ENCODE assay signal across 26 cellular contexts in the genomic region with DNA sequence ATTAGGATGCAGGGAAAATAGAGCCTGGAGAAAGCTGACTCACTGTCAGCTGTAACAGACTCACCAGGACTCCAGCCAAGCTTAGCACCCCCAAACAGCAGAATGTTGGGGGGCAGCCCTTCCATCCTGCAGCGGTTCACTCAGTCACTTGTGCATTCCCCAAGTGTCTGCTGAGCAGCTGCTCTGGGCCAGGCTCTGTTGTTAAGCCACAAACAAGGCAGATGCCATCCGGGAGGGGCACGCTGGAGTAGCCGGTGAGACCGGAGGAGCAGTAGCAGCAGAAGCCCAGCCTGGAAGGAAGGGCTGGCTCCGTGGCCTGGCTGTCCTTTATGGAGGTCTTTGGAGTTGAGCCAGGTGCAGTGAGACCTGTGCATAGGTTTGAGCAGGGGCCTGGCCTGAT. TPM values are rescaled to one million over a fixed set of nuclear protein-coding genes. Genes with fewer than 3 reads are reported as not detected.
"Had no signal": no experiment of that assay in that cellular context is flagged by ENCODE, and none has a peak within 500 bp of the region (broad histone marks: within the 10 kb centered on the region; RNA-seq: fewer than 3 reads in every experiment).

No MANE protein-coding gene starts in this region.

- H3K9me3 ChIP-seq: SJSA1 had no signal

- H3K9me3 Mint-ChIP-seq: activated CD4-positive, alpha-beta T cell treated with anti-CD3 and anti-CD28 coated beads, Interleukin-2, amount 10 ng/mL, durations not matched to agents 24 days and 14 days; activated naive CD4-positive, alpha-beta T cell treated with anti-CD3 and anti-CD28 coated beads, Interleukin-2, amount 50 U/mL, for 72 hours; activated T-cell treated with anti-CD3 and anti-CD28 coated beads, Interleukin-2, amount 50 U/mL, for 4 hours; T-helper 1 cell treated with Interleukin-12 subunit alpha and Interleukin-12 subunit beta and Interleukin-4 antibody, amounts not matched to agents 30 μg/mL and 1 μg/mL, for 36 hours; WTC11 had no signal

- H3K4me1 ChIP-seq: SJSA1 had no signal

- H3K4me3 Mint-ChIP-seq: activated CD4-positive, alpha-beta T cell treated with anti-CD3 and anti-CD28 coated beads, Interleukin-2, amount 10 ng/mL, durations not matched to agents 24 days and 14 days; activated T-cell treated with anti-CD3 and anti-CD28 coated beads, Interleukin-2, amount 50 U/mL, for 4 hours; brain; T-helper 1 cell treated with Interleukin-12 subunit alpha and Interleukin-12 subunit beta and Interleukin-4 antibody, amounts not matched to agents 30 μg/mL and 1 μg/mL, for 36 hours; WTC11 had no signal

- H3K27me3 Mint-ChIP-seq: activated CD4-positive, alpha-beta T cell treated with anti-CD3 and anti-CD28 coated beads, Interleukin-2, amount 10 ng/mL, durations not matched to agents 24 days and 14 days had no signal

- H3K36me3 Mint-ChIP-seq: activated naive CD4-positive, alpha-beta T cell treated with anti-CD3 and anti-CD28 coated beads, Interleukin-2, amount 50 U/mL, for 72 hours; brain; WTC11 had no signal

- H3K4me3 ChIP-seq: cardiac muscle cell, SJSA1 had no signal

- H3K27ac Mint-ChIP-seq: activated CD4-positive, alpha-beta T cell treated with anti-CD3 and anti-CD28 coated beads, Interleukin-2, amount 10 ng/mL, durations not matched to agents 24 days and 14 days; T-helper 1 cell treated with Interleukin-12 subunit alpha and Interleukin-12 subunit beta and Interleukin-4 antibody, amounts not matched to agents 30 μg/mL and 1 μg/mL, for 36 hours; WTC11 had no signal

- H3K27me3 ChIP-seq: cardiac muscle cell, SJSA1 had no signal

- DNase-seq: activated CD4-positive, alpha-beta T cell treated with anti-CD3 and anti-CD28 coated beads for 1 hour; activated CD4-positive, alpha-beta T cell treated with anti-CD3 and anti-CD28 coated beads, Interleukin-2, amount 10 ng/mL, durations not matched to agents 24 days and 14 days; activated CD4-positive, alpha-beta T cell treated with anti-CD3 and anti-CD28 coated beads, Interleukin-2, amount 50 U/mL, for 48 hours; activated CD8-positive, alpha-beta memory T cell treated with anti-CD3 and anti-CD28 coated beads for 24 hours; activated effector memory CD4-positive, alpha-beta T cell treated with anti-CD3 and anti-CD28 coated beads, Interleukin-2, amount 50 U/mL, for 16 hours; activated naive CD4-positive, alpha-beta T cell treated with Interleukin-2 at 50 U/mL for 16 hours; activated T-cell treated with anti-CD3 and anti-CD28 coated beads, Interleukin-2, amount 50 U/mL, for 4 hours; MM.1S; NCI-H1105; NCI-H1436; NCI-H187; NCI-H2081; NCI-H446; NCI-H526; NCI-H774; NK-92 treated with Interleukin-12 subunit alpha and Interleukin-12 subunit beta, amount 100 ng/mL, for 24 hours; OCI-M1; RPMI8226 had no signal

- ATAC-seq: activated naive CD4-positive, alpha-beta T cell treated with anti-CD3 and anti-CD28 coated beads, Interleukin-2, amount 50 U/mL, for 72 hours; activated T-cell treated with anti-CD3 and anti-CD28 coated beads, Interleukin-2, amount 50 U/mL, for 4 hours; Right ventricle myocardium inferior; SK-N-SH treated with all-trans-retinoic acid at 6 μM for 48 hours; WTC11 had no signal

- H3K36me3 ChIP-seq: cardiac muscle cell, SJSA1 had no signal

- H3K27ac ChIP-seq: cardiac muscle cell, SJSA1 had no signal

RNA-seq across cellular contexts. Expression of gene ATP2B3, which starts 59.5 kb away (rescaled TPM):
- total RNA-seq: activated CD4-positive, alpha-beta T cell treated with anti-CD3 and anti-CD28 coated beads, Interleukin-2, amount 10 ng/mL, durations not matched to agents 24 days and 14 days; activated naive CD4-positive, alpha-beta T cell treated with anti-CD3 and anti-CD28 coated beads, Interleukin-2, amount 50 U/mL, for 72 hours; Right ventricle myocardium inferior; SJSA1 had no signal
